Comparison of ENCODE assay signal across 9 cellular contexts in the genomic region with DNA sequence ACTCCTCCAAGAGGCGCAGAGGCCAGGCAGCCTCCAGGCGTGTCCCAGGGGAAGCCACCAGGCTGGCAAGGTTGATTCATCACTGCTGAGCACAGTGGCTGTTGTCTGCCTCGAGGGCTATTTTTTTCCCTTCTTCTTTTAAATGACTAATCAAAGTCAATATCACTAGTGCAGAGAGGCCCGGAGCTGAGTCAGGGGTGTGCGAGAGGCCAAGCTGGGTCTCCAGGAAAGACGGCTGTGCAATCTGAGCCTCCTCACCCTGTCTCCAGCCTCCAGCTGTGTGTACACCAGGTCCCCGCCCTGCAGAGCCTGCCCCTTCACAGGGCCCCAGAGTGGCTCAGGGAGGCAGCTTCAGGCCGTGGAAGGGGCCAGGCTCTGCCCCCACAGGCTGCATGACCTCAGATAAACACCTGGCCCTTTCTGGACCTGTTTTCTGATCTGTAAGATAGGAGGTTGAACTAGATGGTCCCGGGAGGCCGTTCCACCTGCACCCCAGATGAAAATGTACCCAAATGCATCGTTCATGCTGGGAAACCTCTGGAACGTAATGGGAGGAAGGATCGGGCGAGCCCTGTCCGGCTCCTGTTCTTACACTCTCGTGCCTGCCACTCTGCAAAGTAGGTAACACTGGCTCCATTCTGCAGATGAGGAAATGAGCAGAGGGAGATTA. TPM values are rescaled to one million over a fixed set of nuclear protein-coding genes. Genes with fewer than 3 reads are reported as not detected.
A peak's percentile ranks its signal among the peaks of the same experiment; 100 is the strongest.
DNase-seq lines count a peak whose midpoint lies in the region; ATAC-seq and TF ChIP-seq lines count a peak whose summit lies in the region.
"Had no signal": no experiment of that assay in that cellular context is flagged by ENCODE, and none has a peak within 500 bp of the region (broad histone marks: within the 10 kb centered on the region; RNA-seq: fewer than 3 reads in every experiment).

No MANE protein-coding gene starts in this region.

- no peak for TF ChIP-seq CTCF in WTC11 (IDR thresholded peaks at IDR 0.05)
- peak; percentile 3 for TF ChIP-seq CTCF in foreskin keratinocyte (conservative IDR thresholded peaks at IDR 0.05)

- H3K27me3 Mint-ChIP-seq in WTC11 (ENCODE audit: low read depth): peaks cover 24% of the 10 kb centered on the region

- H3K27ac ChIP-seq in foreskin keratinocyte (peak overlapping the region; percentile 26), substantia nigra (ENCODE audit: low read depth, low read length, poor library complexity, severe bottlenecking) (no peak overlapping the region)
- H3K27ac ChIP-seq: VCaP had no signal

- POLR2A ChIA-PET in WTC11 (lab: Charles Lee): interaction anchor here (0.6 to 0.7 kb wide), 2 partner anchors 24 to 78 kb away, joined by 4 to 7 read pairs; no protein-coding TSS in a partner anchor

- no peaks in the 10 kb centered on the region for H3K27me3 ChIP-seq in foreskin keratinocyte

- no peaks in the 10 kb centered on the region for H3K36me3 Mint-ChIP-seq in WTC11

- CTCF ChIA-PET in WTC11 (lab: Charles Lee): interaction anchor here (0.6 to 5.0 kb wide), 5 partner anchors 10 to 128 kb away, joined by 3 to 25 read pairs (median 5); no protein-coding TSS in a partner anchor

- H3K4me1 ChIP-seq in foreskin keratinocyte: peaks cover 18% of the 10 kb centered on the region

- ATAC-seq in GM18511 (IDR thresholded peaks at IDR 0.05; ENCODE audit: unreplicated experiment) (peak; percentile 32), WTC11 (no peak), foreskin keratinocyte (peak; percentile 88), HG03457 (IDR thresholded peaks at IDR 0.05; ENCODE audit: unreplicated experiment) (no peak)

- H3K27ac Mint-ChIP-seq in WTC11: no peak overlapping the region

- no peak overlapping the region for H3K4me3 Mint-ChIP-seq in WTC11

- peak; percentile 92 for DNase-seq in NCI-H146 (lab: John Stamatoyannopoulos, UW)
- no peak for DNase-seq in WTC11 (ENCODE audit: low spot score)
- peak; percentile 92 to 94 for DNase-seq in foreskin keratinocyte
- DNase-seq in stimulated activated CD8-positive, alpha-beta memory T cell treated with anti-CD3 and anti-CD28 coated beads, Interleukin-4, amount 100 ng/mL, for 48 hours: peak; percentile 81
- DNase-seq in substantia nigra (lab: John Stamatoyannopoulos, UW): no peak
- no peak for DNase-seq in activated gamma-delta T cell treated with Interleukin-2 at 50 U/mL for 16 hours

- no peaks in the 10 kb centered on the region for H3K9me3 Mint-ChIP-seq in WTC11

- H3K4me1 Mint-ChIP-seq in WTC11: no peaks in the 10 kb centered on the region

TF ChIP-seq in WTC11, 78 proteins besides CTCF, POLR2A, EP300 and RAD21:
- TF ChIP-seq GABPB1 (CRISPR knock-in tag; IDR thresholded peaks at IDR 0.05): peak; percentile 28; the same call in 1 of the 2 replicates
- TF ChIP-seq PREB (CRISPR knock-in tag; IDR thresholded peaks at IDR 0.05; ENCODE audit: borderline replicate concordance): no peak
- TF ChIP-seq, protein P1, sequence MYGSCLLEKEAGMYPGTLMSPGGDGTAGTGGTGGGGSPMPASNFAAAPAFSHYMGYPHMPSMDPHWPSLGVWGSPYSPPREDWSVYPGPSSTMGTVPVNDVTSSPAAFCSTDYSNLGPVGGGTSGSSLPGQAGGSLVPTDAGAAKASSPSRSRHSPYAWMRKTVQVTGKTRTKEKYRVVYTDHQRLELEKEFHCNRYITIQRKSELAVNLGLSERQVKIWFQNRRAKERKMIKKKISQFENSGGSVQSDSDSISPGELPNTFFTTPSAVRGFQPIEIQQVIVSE (CRISPR knock-in tag; IDR thresholded peaks at IDR 0.05; ENCODE audit: borderline replicate concordance): no peak

RNA-seq across cellular contexts. Expression of gene STX1A, which starts 3.7 kb away (rescaled TPM):
- total RNA-seq in WTC11 (2021): 17.7 to 20.4 TPM (median 18.5 TPM) in 3 replicates
- 15.9 and 20.1 TPM in 2 replicates for total RNA-seq in foreskin keratinocyte
- 15.4 and 20.1 TPM in 2 replicates for polyA plus RNA-seq in foreskin keratinocyte

RNA-seq across cellular contexts. Expression of gene ABHD11, which starts 22.8 kb away (rescaled TPM):
- total RNA-seq in WTC11 (2021): 23.8 to 27.6 TPM (median 26.5 TPM) in 3 replicates
- 24.0 and 25.2 TPM in 2 replicates for total RNA-seq in foreskin keratinocyte
- 34.2 and 34.5 TPM in 2 replicates for polyA plus RNA-seq in foreskin keratinocyte

RNA-seq across cellular contexts. Expression of gene BUD23, which starts 32.4 kb away (rescaled TPM):
- total RNA-seq in WTC11 (2021) (80.5 to 91.9 TPM (median 84.4 TPM) in 3 replicates), foreskin keratinocyte (55.8 and 55.9 TPM in 2 replicates)
- polyA plus RNA-seq in foreskin keratinocyte: 93.8 and 94.2 TPM in 2 replicates

RNA-seq across cellular contexts. Expression of gene DNAJC30, which starts 32.5 kb away (rescaled TPM):
- 6.8 to 7.1 TPM (median 6.8 TPM) in 3 replicates for total RNA-seq in WTC11 (2021)
- 4.1 and 4.2 TPM in 2 replicates for total RNA-seq in foreskin keratinocyte
- 8.3 and 8.5 TPM in 2 replicates for polyA plus RNA-seq in foreskin keratinocyte

RNA-seq across cellular contexts. Expression of gene VPS37D, which starts 48.2 kb away (rescaled TPM):
- total RNA-seq in WTC11 (2021) (5.7 to 7.5 TPM (median 5.8 TPM) in 3 replicates), foreskin keratinocyte (1.4 and 2.1 TPM in 2 replicates)
- 1.4 and 2.5 TPM in 2 replicates for polyA plus RNA-seq in foreskin keratinocyte

Comparison
In these comparisons a context has a peak if more than half of its experiments do, and no peak if none do; other contexts are left out.
1. ATAC-seq: peak in GM18511 (single experiment) and foreskin keratinocyte (single experiment); none in WTC11 (single experiment) and HG03457 (single experiment).
2. DNase-seq: peak in NCI-H146 (single experiment), foreskin keratinocyte (2 of 2) and stimulated activated CD8-positive, alpha-beta memory T cell treated with anti-CD3 and anti-CD28 coated beads, Interleukin-4, amount 100 ng/mL, for 48 hours (single experiment); none in WTC11 (single experiment), substantia nigra (0 of 49) and activated gamma-delta T cell treated with Interleukin-2 at 50 U/mL for 16 hours (single experiment).